8 cellular contexts compared by ENCODE assay signal in the genomic region with DNA sequence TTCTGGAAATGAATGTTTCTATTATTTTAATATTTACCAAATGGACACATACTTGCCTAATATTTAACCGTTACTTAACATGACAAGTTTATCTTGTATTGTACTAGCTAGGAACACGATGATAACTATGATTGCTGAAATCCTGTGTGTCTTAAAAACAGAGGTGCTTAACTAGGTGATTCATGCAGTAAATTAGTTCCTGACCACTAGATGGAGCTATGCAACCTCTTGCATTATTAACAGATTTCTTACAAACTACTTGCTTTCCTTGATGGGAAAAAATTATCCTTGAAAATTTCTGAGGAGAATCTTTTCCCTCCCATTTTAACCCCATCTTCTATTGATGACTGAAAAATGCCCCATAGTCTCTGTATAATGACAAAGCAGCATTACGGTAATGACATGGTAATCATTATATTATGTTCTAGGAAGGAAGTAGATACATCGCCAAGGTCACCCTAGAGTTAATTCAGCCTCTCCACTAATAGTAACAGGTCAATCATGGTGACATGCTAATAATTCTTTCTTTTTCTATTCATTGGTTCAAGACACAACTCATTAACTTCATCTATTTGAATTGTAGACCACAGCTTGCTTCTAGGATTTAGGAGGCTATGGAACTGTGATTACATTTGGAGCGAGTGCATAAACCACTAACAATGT.
A peak's percentile ranks its signal among the peaks of the same experiment; 100 is the strongest.
DNase-seq lines count a peak whose midpoint lies in the region; ATAC-seq and TF ChIP-seq lines count a peak whose summit lies in the region.

No MANE protein-coding gene starts in this region.

- DNase-seq in heart left ventricle, result no peak
- no peak for DNase-seq in cardiac septum (ENCODE audit: low spot score)
- DNase-seq in NCI-H69 (lab: John Stamatoyannopoulos, UW), result peak; percentile 70
- no peak for DNase-seq in coronary artery (ENCODE audit: low spot score)
- peak in 1 of 3 donors; percentile 11 for DNase-seq in mucosa of descending colon
- no peak for DNase-seq in NCI-H774 (lab: John Stamatoyannopoulos, UW)
- DNase-seq in activated naive CD4-positive, alpha-beta T cell treated with anti-CD3 and anti-CD28 coated beads, Interleukin-2, amount 50 U/mL, for 16 hours, result no peak

- ATAC-seq in heart left ventricle, result no peak
- peak; percentile 74 for ATAC-seq in HG03103 (IDR thresholded peaks at IDR 0.05; ENCODE audit: low read depth, unreplicated experiment)
- peak; percentile 57 for ATAC-seq in mucosa of descending colon

- H3K9me3 ChIP-seq in heart left ventricle (no peaks in the 10 kb centered on the region), mucosa of descending colon (no peaks in the 10 kb centered on the region)

- WGBS in heart left ventricle, 4 donors, result 45 to 50% (median 47%) methylated on average over 5 of the region's 5 CpGs

- no peaks in the 10 kb centered on the region for H3K4me1 ChIP-seq in heart left ventricle
- H3K4me1 ChIP-seq in mucosa of descending colon (ENCODE audit: low read depth), result no peaks in the 10 kb centered on the region

- no peak overlapping the region for H3K27ac ChIP-seq in heart left ventricle
- H3K27ac ChIP-seq in coronary artery, result no peak overlapping the region

- H3K36me3 ChIP-seq in heart left ventricle (no peaks in the 10 kb centered on the region), mucosa of descending colon (ENCODE audit: low read depth) (no peaks in the 10 kb centered on the region)

- H3K27me3 ChIP-seq in heart left ventricle, result no peaks in the 10 kb centered on the region

- no peak for TF ChIP-seq POLR2A in heart left ventricle (IDR thresholded peaks at IDR 0.05)

- TF ChIP-seq CTCF in heart left ventricle (IDR thresholded peaks at IDR 0.05), result peak; percentile 31 to 77 (median 60)
- TF ChIP-seq CTCF in coronary artery (IDR thresholded peaks at IDR 0.05), result peak; percentile 60
- peak; percentile 20 for TF ChIP-seq CTCF in mucosa of descending colon (IDR thresholded peaks at IDR 0.05)

- intact Hi-C loops in heart left ventricle (cut with DNase I) (no loop called here), cardiac septum (cut with DNase I) (no loop called here), mucosa of descending colon (cut with DNase I, micrococcal nuclease) (no loop called here)

- H3K4me3 ChIP-seq in heart left ventricle (no peak overlapping the region), coronary artery (no peak overlapping the region), mucosa of descending colon (no peak overlapping the region)

Comparison
In these comparisons a context has a peak if more than half of its experiments do, and no peak if none do; other contexts are left out.
1. ATAC-seq: peak in HG03103 (single experiment) and mucosa of descending colon (single experiment); none in heart left ventricle (0 of 4).
2. Peak in every context shown above with its lines, with median percentiles within 50 percentile points of each other: CTCF ChIP-seq.